ENCODE assay signal across 14 cellular contexts in genomic region chr5:149824851-149825250, GRCh38.
DNase-seq lines count a peak whose midpoint lies in the region; ATAC-seq and TF ChIP-seq lines count a peak whose summit lies in the region.
"Had no signal": no experiment of that assay in that cellular context is flagged by ENCODE, and none has a peak within 500 bp of the region (broad histone marks: within the 10 kb centered on the region; RNA-seq: fewer than 3 reads in every experiment).

No MANE protein-coding gene starts in this region.

- no peak overlapping the region for H2AFZ ChIP-seq in neural cell (ENCODE audit: low read depth, low read length)

- H3K4me1 ChIP-seq in right atrium auricular region = peaks cover 0 to 50% of the 10 kb centered on the region in 2 donors
- H3K4me1 ChIP-seq: Caco-2 had no signal

- no peaks in the 10 kb centered on the region for H4K20me1 ChIP-seq in neural cell (ENCODE audit: insufficient read depth)

- H3K36me3 ChIP-seq in right atrium auricular region (no peaks in the 10 kb centered on the region), neural cell (ENCODE audit: insufficient read depth, low read length) (no peaks in the 10 kb centered on the region)
- H3K36me3 ChIP-seq: thoracic aorta had no signal

- no peak for TF ChIP-seq RAD21 in neural cell (conservative IDR thresholded peaks at IDR 0.05)

- ATAC-seq in HG03460 (IDR thresholded peaks at IDR 0.05; ENCODE audit: unreplicated experiment) (no peak), SK-N-SH treated with all-trans-retinoic acid at 6 μM for 48 hours (no peak)
- ATAC-seq: activated T-cell treated with anti-CD3 and anti-CD28 coated beads, Interleukin-2, amount 50 U/mL, for 4 hours; effector memory CD8-positive, alpha-beta T cell had no signal

- no peak overlapping the region for H3K4me2 ChIP-seq in neural cell (ENCODE audit: low read length)

- H3K9me2 ChIP-seq in neural cell (ENCODE audit: insufficient read depth, low read length) = no peaks in the 10 kb centered on the region

- TF ChIP-seq EP300 in neural cell (conservative IDR thresholded peaks at IDR 0.05; ENCODE audit: poor library complexity, severe bottlenecking) = no peak

- no peaks in the 10 kb centered on the region for H3K79me2 ChIP-seq in neural cell (replicated peaks; ENCODE audit: insufficient read depth, low read length)

- H3K4me3 ChIP-seq in right atrium auricular region (no peak overlapping the region), neural cell (ENCODE audit: low read length) (no peak overlapping the region)
- H3K4me3 ChIP-seq: skin epidermis, thoracic aorta had no signal

- TF ChIP-seq CTCF in right atrium auricular region (IDR thresholded peaks at IDR 0.05) (no peak), neural cell (IDR thresholded peaks at IDR 0.05; ENCODE audit: poor library complexity, severe bottlenecking) (no peak)

- DNase-seq in epidermal melanocyte (ENCODE audit: insufficient read length, low spot score) (peak; percentile 38), right atrium auricular region (ENCODE audit: low spot score) (no peak), ureter (ENCODE audit: low spot score) (peak; percentile 69)
- no peak for DNase-seq in stimulated activated CD4-positive, alpha-beta T cell treated with anti-CD3 and anti-CD28 coated beads, Interleukin-4, amount 100 ng/mL, for 4 hours
- DNase-seq: activated T-cell treated with anti-CD3 and anti-CD28 coated beads, Interleukin-2, amount 50 U/mL, for 4 hours; Caco-2; effector memory CD8-positive, alpha-beta T cell; NCI-H1436 treated with DMSO at 0.1 percent for 48 hours; occipital lobe had no signal

- H3K9me3 ChIP-seq in right atrium auricular region (no peaks in the 10 kb centered on the region), neural cell (ENCODE audit: low read length) (no peaks in the 10 kb centered on the region)
- H3K9me3 ChIP-seq: Caco-2, thoracic aorta had no signal

- H3K27ac ChIP-seq in right atrium auricular region (peak overlapping the region; percentile 83 to 87), neural cell (ENCODE audit: low read length) (peak overlapping the region; percentile 59)
- H3K27ac ChIP-seq: thoracic aorta had no signal

- H3K9ac ChIP-seq in neural cell (ENCODE audit: low read length) = no peak overlapping the region

- no peaks in the 10 kb centered on the region for H3F3A ChIP-seq in neural cell (ENCODE audit: insufficient read depth, low read length, poor library complexity, severe bottlenecking)

- H3K27me3 ChIP-seq in right atrium auricular region (no peaks in the 10 kb centered on the region), neural cell (ENCODE audit: insufficient read depth, low read depth, low read length) (no peaks in the 10 kb centered on the region)

TF ChIP-seq in neural cell, 6 proteins besides CTCF, POLR2A, EP300 and RAD21:
- no peak for TF ChIP-seq EZH2 (IDR thresholded peaks at IDR 0.05; ENCODE audit: borderline replicate concordance, insufficient read depth, low read length, poor library complexity, severe bottlenecking)
- no peak for TF ChIP-seq TAF1 (IDR thresholded peaks at IDR 0.05; ENCODE audit: low read depth)
- TF ChIP-seq SMC3 (conservative IDR thresholded peaks at IDR 0.05; ENCODE audit: poor library complexity) = no peak
- no peak for TF ChIP-seq REST (IDR thresholded peaks at IDR 0.05; ENCODE audit: borderline replicate concordance)
- no peak for TF ChIP-seq MXI1 (conservative IDR thresholded peaks at IDR 0.05; ENCODE audit: poor library complexity, severe bottlenecking)
- no peak for TF ChIP-seq POLR2AphosphoS5 (IDR thresholded peaks at IDR 0.05)

TF ChIP-seq in SK-N-SH treated with all-trans-retinoic acid at 6 μM for 48 hours, 23 proteins besides CTCF, POLR2A, EP300 and RAD21:
- no peak for TF ChIP-seq ZFP30 (CRISPR knock-in tag; IDR thresholded peaks at IDR 0.05)
- TF ChIP-seq ZNF8 (CRISPR knock-in tag; IDR thresholded peaks at IDR 0.05) = no peak
- TF ChIP-seq BACH2 (CRISPR knock-in tag; IDR thresholded peaks at IDR 0.05; ENCODE audit: borderline replicate concordance) = no peak
- TF ChIP-seq PPARA (CRISPR knock-in tag; IDR thresholded peaks at IDR 0.05; ENCODE audit: borderline replicate concordance) = no peak
- no peak for TF ChIP-seq ZNF70 (CRISPR knock-in tag; IDR thresholded peaks at IDR 0.05)
- TF ChIP-seq GLIS3 (CRISPR knock-in tag; IDR thresholded peaks at IDR 0.05) = no peak
- no peak for TF ChIP-seq ZNF565 (CRISPR knock-in tag; conservative IDR thresholded peaks at IDR 0.05; ENCODE audit: low read depth)
- TF ChIP-seq ZC3H10 (CRISPR knock-in tag; IDR thresholded peaks at IDR 0.05) = no peak
- no peak for TF ChIP-seq ARNTL (CRISPR knock-in tag; IDR thresholded peaks at IDR 0.05; ENCODE audit: borderline replicate concordance, low read depth)
- TF ChIP-seq RARB (CRISPR knock-in tag; IDR thresholded peaks at IDR 0.05) = no peak
- TF ChIP-seq CSDC2 (CRISPR knock-in tag; IDR thresholded peaks at IDR 0.05) = no peak
- TF ChIP-seq CREB5 (CRISPR knock-in tag; IDR thresholded peaks at IDR 0.05; ENCODE audit: low read depth) = no peak
- no peak for TF ChIP-seq ISL1 (CRISPR knock-in tag; IDR thresholded peaks at IDR 0.05)
- TF ChIP-seq TSHZ2 (CRISPR knock-in tag; IDR thresholded peaks at IDR 0.05) = no peak
- no peak for TF ChIP-seq TOX (CRISPR knock-in tag; IDR thresholded peaks at IDR 0.05; ENCODE audit: borderline replicate concordance)
- no peak for TF ChIP-seq ZFP3 (CRISPR knock-in tag; IDR thresholded peaks at IDR 0.05)

Comparison
In these comparisons a context has a peak if more than half of its experiments do, and no peak if none do; other contexts are left out.
1. DNase-seq: peak in epidermal melanocyte (single experiment) and ureter (single experiment); none in right atrium auricular region (single experiment) and stimulated activated CD4-positive, alpha-beta T cell treated with anti-CD3 and anti-CD28 coated beads, Interleukin-4, amount 100 ng/mL, for 4 hours (0 of 2).